In genomic region chr2:172735646-172736418, GRCh38 we compare ENCODE assay signal across 8 cellular contexts. TPM values are rescaled to one million over a fixed set of nuclear protein-coding genes. Genes with fewer than 3 reads are reported as not detected.
DNase-seq lines count a peak whose midpoint lies in the region; ATAC-seq and TF ChIP-seq lines count a peak whose summit lies in the region.

TSS of gene RAPGEF4 (plus strand) at chr2:172735845. CDS start at chr2:172735984, 139 bp downstream.

- peaks cover 33% of the 10 kb centered on the region for H3K27me3 Mint-ChIP-seq in mesothelial cell of epicardium (ENCODE audit: low read depth)

- H3K4me3 Mint-ChIP-seq in mesothelial cell of epicardium, result peak within 1 kb of the TSS; percentile 88

- no peaks in the 10 kb centered on the region for H3K9me3 Mint-ChIP-seq in mesothelial cell of epicardium

- peaks cover 13% of the 10 kb centered on the region for H3K4me1 Mint-ChIP-seq in mesothelial cell of epicardium

- peak; percentile 51 for DNase-seq in GM03348 (ENCODE audit: low spot score)
- DNase-seq in NCI-H526 treated with DMSO at 0.1 percent for 48 hours (lab: John Stamatoyannopoulos, UW), result peak; percentile 10
- peak; percentile 65 for DNase-seq in ecto neural progenitor cell (ENCODE audit: low spot score)
- DNase-seq in mesothelial cell of epicardium (ENCODE audit: low spot score in 2 of 2, unreplicated experiment in 2 of 2), result peak in 1 of 2 experiments; percentile 65
- DNase-seq in superior temporal gyrus (ENCODE audit: extremely low spot score), result no peak
- DNase-seq in T1000 (lab: John Stamatoyannopoulos, UW), result no peak

- H3K36me3 Mint-ChIP-seq in mesothelial cell of epicardium, result no peaks in the 10 kb centered on the region

- ATAC-seq in HG03280 (IDR thresholded peaks at IDR 0.05; ENCODE audit: unreplicated experiment) (no peak), HG02678 (IDR thresholded peaks at IDR 0.05; ENCODE audit: unreplicated experiment) (no peak)

- no peak for TF ChIP-seq CTCF in mesothelial cell of epicardium (IDR thresholded peaks at IDR 0.05; ENCODE audit: unreplicated experiment)

- peak within 1 kb of the TSS; percentile 78 for H3K27ac Mint-ChIP-seq in mesothelial cell of epicardium

RNA-seq across cellular contexts. Expression of gene RAPGEF4, which starts in this region (rescaled TPM):
- total RNA-seq in mesothelial cell of epicardium, result 18.0 to 24.7 TPM (median 24.5 TPM) in 3 replicates

Comparison
In these comparisons a context has a peak if more than half of its experiments do, and no peak if none do; other contexts are left out.
1. DNase-seq: peak in GM03348 (single experiment), NCI-H526 treated with DMSO at 0.1 percent for 48 hours (single experiment) and ecto neural progenitor cell (single experiment); none in superior temporal gyrus (single experiment) and T1000 (single experiment).